Comparison of ENCODE assay signal across 8 cellular contexts in genomic region chr13:30673669-30674521, GRCh38. TPM values are rescaled to one million over a fixed set of nuclear protein-coding genes. Genes with fewer than 3 reads are reported as not detected.
DNase-seq lines count a peak whose midpoint lies in the region; ATAC-seq and TF ChIP-seq lines count a peak whose summit lies in the region.

No MANE protein-coding gene starts in this region.

- H3K27me3 Mint-ChIP-seq in activated naive CD8-positive, alpha-beta T cell treated with anti-CD3 and anti-CD28 coated beads for 36 hours = peaks cover 11% of the 10 kb centered on the region

- H3K36me3 ChIP-seq in GM06990 (ENCODE audit: control insufficient read depth, insufficient read depth, low read length) (no peaks in the 10 kb centered on the region), parathyroid adenoma (ENCODE audit: control insufficient read depth, insufficient read depth, low read length) (no peaks in the 10 kb centered on the region), tibial nerve (no peaks in the 10 kb centered on the region)

- H3K4me3 ChIP-seq in GM06990 (replicated peaks; ENCODE audit: low read depth, low read length) (peak overlapping the region; percentile 65), NB4 (ENCODE audit: low read depth, low read length) (peak overlapping the region; percentile 63), parathyroid adenoma (ENCODE audit: low read depth, low read length) (peak overlapping the region; percentile 51), tibial nerve (peak overlapping the region; percentile 17 to 63 (median 58))

- H3K9me3 ChIP-seq in parathyroid adenoma (ENCODE audit: control insufficient read depth, low read length) (no peaks in the 10 kb centered on the region), tibial nerve (no peaks in the 10 kb centered on the region)

- intact Hi-C loops in Right ventricle myocardium superior (cut with DNase I) = loop anchor here (2.0 to 5.0 kb wide), 2 partner anchors 57 to 129 kb away; partner anchors contain the start of gene USPL1

- H3K4me1 ChIP-seq in parathyroid adenoma (no peaks in the 10 kb centered on the region), tibial nerve (peaks cover 0 to 14% (median 0%) of the 10 kb centered on the region in 4 donors)

- H2AFZ ChIP-seq in parathyroid adenoma = peak overlapping the region; percentile 50

- ATAC-seq in HG02571 (IDR thresholded peaks at IDR 0.05; ENCODE audit: unreplicated experiment) (peak; percentile 88), Right ventricle myocardium superior (ENCODE audit: poor library complexity) (peak; percentile 96)

- H3K27ac Mint-ChIP-seq in activated naive CD8-positive, alpha-beta T cell treated with anti-CD3 and anti-CD28 coated beads for 36 hours = peak overlapping the region; percentile 81

- H3K79me2 ChIP-seq in parathyroid adenoma = no peaks in the 10 kb centered on the region

- H3K4me3 Mint-ChIP-seq in activated naive CD8-positive, alpha-beta T cell treated with anti-CD3 and anti-CD28 coated beads for 36 hours = peak overlapping the region; percentile 83

- H3K36me3 Mint-ChIP-seq in activated naive CD8-positive, alpha-beta T cell treated with anti-CD3 and anti-CD28 coated beads for 36 hours = peaks cover 2% of the 10 kb centered on the region

- H3K9ac ChIP-seq in parathyroid adenoma = no peak overlapping the region

- peak; percentile 95 for DNase-seq in GM06990 (ENCODE audit: extremely low read depth, insufficient read length)
- DNase-seq in NB4 (ENCODE audit: low read depth) = peak; percentile 95
- DNase-seq in SKM-1 treated with dmso at 0.1 percent for 144 hours (lab: John Stamatoyannopoulos, UW; ENCODE audit: unreplicated experiment) = peak; percentile 74
- DNase-seq in activated naive CD8-positive, alpha-beta T cell treated with anti-CD3 and anti-CD28 coated beads for 36 hours = peak; percentile 90
- peak; percentile 92 for DNase-seq in Right ventricle myocardium superior
- peak; percentile 84 to 87 for DNase-seq in tibial nerve (ENCODE audit: low spot score in 2 of 2)

- TF ChIP-seq EP300 in tibial nerve (IDR thresholded peaks at IDR 0.05) = peak in 1 of 2 donors; percentile 78

- H3K4me1 Mint-ChIP-seq in activated naive CD8-positive, alpha-beta T cell treated with anti-CD3 and anti-CD28 coated beads for 36 hours = peaks cover 10% of the 10 kb centered on the region

- WGBS in tibial nerve, 2 donors = 2% methylated on average over 43 to 50 of the region's 72 CpGs

- peak overlapping the region; percentile 87 for H3K4me2 ChIP-seq in parathyroid adenoma (ENCODE audit: low read length)

- no peak for TF ChIP-seq POLR2A in NB4 (IDR thresholded peaks at IDR 0.05; ENCODE audit: extremely low read depth, insufficient read length)
- peak; percentile 6 to 46 for TF ChIP-seq POLR2A in tibial nerve (IDR thresholded peaks at IDR 0.05)

- peaks cover 2% of the 10 kb centered on the region for H3K9me3 Mint-ChIP-seq in activated naive CD8-positive, alpha-beta T cell treated with anti-CD3 and anti-CD28 coated beads for 36 hours

- H3K27me3 ChIP-seq in GM06990 (replicated peaks; ENCODE audit: control insufficient read depth, insufficient read depth, low read length) = no peaks in the 10 kb centered on the region
- H3K27me3 ChIP-seq in parathyroid adenoma (ENCODE audit: control insufficient read depth, insufficient read depth, low read length) = no peaks in the 10 kb centered on the region
- H3K27me3 ChIP-seq in tibial nerve = no peaks in the 10 kb centered on the region

- TF ChIP-seq CTCF in GM06990 (IDR thresholded peaks at IDR 0.05; ENCODE audit: insufficient read depth, low read length, poor library complexity, severe bottlenecking) (peak; percentile 54), NB4 (IDR thresholded peaks at IDR 0.05; ENCODE audit: low read depth, low read length) (peak; percentile 53), parathyroid adenoma (IDR thresholded peaks at IDR 0.05) (no peak), tibial nerve (IDR thresholded peaks at IDR 0.05) (peak; percentile 79 to 92 (median 90))

- H3K27ac ChIP-seq in parathyroid adenoma (peak overlapping the region; percentile 6), tibial nerve (peak overlapping the region; percentile 82 to 91 (median 88))

RNA-seq across cellular contexts. Expression of gene USPL1, which starts 56.2 kb away (rescaled TPM):
- total RNA-seq in activated naive CD8-positive, alpha-beta T cell treated with anti-CD3 and anti-CD28 coated beads for 36 hours = 10 to 100 TPM; 13.6 to 15.3 TPM
- total RNA-seq in Right ventricle myocardium superior (8.8 TPM), tibial nerve (10 to 100 TPM; 16.5 to 31.6 (median 22.1) TPM)

Comparison
In these comparisons a context has a peak if more than half of its experiments do, and no peak if none do; other contexts are left out.
1. Peak in every context shown above with its lines: DNase-seq, ATAC-seq, H3K4me3 ChIP-seq and H3K27ac ChIP-seq.